26 cellular contexts compared by ENCODE assay signal in genomic region chr3:160815280-160815679, GRCh38.
"Had no signal": no experiment of that assay in that cellular context is flagged by ENCODE, and none has a peak within 500 bp of the region (broad histone marks: within the 10 kb centered on the region; RNA-seq: fewer than 3 reads in every experiment).

No MANE protein-coding gene starts in this region.

- H3K36me3 ChIP-seq: colonic mucosa, esophagus muscularis mucosa, esophagus squamous epithelium, gastrocnemius medialis, gastroesophageal sphincter, heart left ventricle, heart right ventricle had no signal

- H3K27ac ChIP-seq: colonic mucosa, dorsolateral prefrontal cortex, epithelial cell of prostate, esophagus squamous epithelium, foreskin keratinocyte, gastrocnemius medialis, heart left ventricle, heart right ventricle, hepatocyte had no signal

- H3K4me3 ChIP-seq: colonic mucosa, coronary artery, dorsolateral prefrontal cortex, esophagus muscularis mucosa, esophagus squamous epithelium, gastrocnemius medialis, gastroesophageal sphincter, heart left ventricle, heart right ventricle, hepatocyte had no signal

- DNase-seq: colonic mucosa; cortex of kidney; dermis blood vessel endothelial cell; dorsolateral prefrontal cortex; effector CD4-positive, alpha-beta T cell; effector CD8-positive, alpha-beta T cell; effector memory CD4-positive, alpha-beta T cell; effector memory CD8-positive, alpha-beta T cell; endodermal cell; erythroblast; esophagus squamous epithelium; foreskin fibroblast; foreskin keratinocyte; foreskin melanocyte; gastrocnemius medialis; glutamatergic neuron; head of caudate nucleus; heart left ventricle; heart right ventricle had no signal

- H3K27me3 Mint-ChIP-seq: dendritic cell treated with granulocyte-macrophage colony-stimulating factor and Interleukin-4, amounts not matched to agents 40 ng/mL and 50 ng/mL, for 4 days; effector memory CD8-positive, alpha-beta T cell had no signal

- H3K4me2 ChIP-seq: hepatocyte had no signal

- H3K27ac Mint-ChIP-seq: dendritic cell treated with granulocyte-macrophage colony-stimulating factor and Interleukin-4, amounts not matched to agents 40 ng/mL and 50 ng/mL, for 4 days; effector memory CD8-positive, alpha-beta T cell; endodermal cell had no signal

- H3K27me3 ChIP-seq: colonic mucosa, dorsolateral prefrontal cortex, esophagus muscularis mucosa, esophagus squamous epithelium, foreskin keratinocyte, gastrocnemius medialis, gastroesophageal sphincter, heart left ventricle, heart right ventricle, hepatocyte had no signal

- H3K4me1 Mint-ChIP-seq: endodermal cell had no signal

- H3K4me1 ChIP-seq: colonic mucosa, foreskin keratinocyte had no signal

- H3K9me3 Mint-ChIP-seq: dendritic cell treated with granulocyte-macrophage colony-stimulating factor and Interleukin-4, amounts not matched to agents 40 ng/mL and 50 ng/mL, for 4 days; effector memory CD8-positive, alpha-beta T cell; endodermal cell had no signal

- ATAC-seq: effector memory CD8-positive, alpha-beta T cell; esophagus mucosa; foreskin keratinocyte; gastrocnemius medialis; gastroesophageal sphincter; heart left ventricle; heart right ventricle had no signal

- H2AFZ ChIP-seq: hepatocyte had no signal

- H3K4me3 Mint-ChIP-seq: dendritic cell treated with granulocyte-macrophage colony-stimulating factor and Interleukin-4, amounts not matched to agents 40 ng/mL and 50 ng/mL, for 4 days; effector memory CD8-positive, alpha-beta T cell; endodermal cell had no signal
